Comparison of ENCODE assay signal across 8 cellular contexts in the genomic region with DNA sequence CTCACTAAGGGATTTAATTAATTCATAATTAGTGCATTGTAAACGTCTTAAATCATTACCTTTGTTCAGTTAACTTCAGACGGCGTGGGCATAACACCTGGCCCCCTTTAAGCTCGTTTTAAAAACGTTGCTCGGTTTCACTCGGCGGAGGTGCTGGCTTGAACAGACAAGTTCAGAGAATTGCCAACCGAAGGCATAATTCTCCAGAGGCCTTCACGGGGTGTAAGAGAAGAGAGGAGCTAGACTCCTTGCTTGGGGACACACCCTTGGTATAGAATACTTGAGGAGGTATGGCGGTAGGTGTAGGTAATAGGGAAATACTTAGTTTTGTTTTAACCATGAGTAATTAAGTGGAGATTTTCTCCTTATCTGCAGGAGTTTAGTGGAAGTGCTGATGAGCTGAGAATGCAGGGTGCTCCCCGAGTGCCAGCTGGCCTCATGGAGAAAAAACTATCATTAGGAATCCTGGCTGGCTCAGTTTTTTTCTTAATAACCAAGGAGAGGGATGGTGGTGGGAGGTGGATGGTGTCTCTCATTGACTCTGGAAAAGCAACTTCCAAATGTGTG. TPM values are rescaled to one million over a fixed set of nuclear protein-coding genes. Genes with fewer than 3 reads are reported as not detected.
DNase-seq lines count a peak whose midpoint lies in the region; ATAC-seq and TF ChIP-seq lines count a peak whose summit lies in the region.

No MANE protein-coding gene starts in this region.

- H3K36me3 ChIP-seq in HUES64 (ENCODE audit: insufficient read depth, low read length) (no peaks in the 10 kb centered on the region), iPS-15b (ENCODE audit: control insufficient read depth, insufficient read depth, low read length) (no peaks in the 10 kb centered on the region)

- H3K9me3 ChIP-seq in HUES64 (ENCODE audit: insufficient read depth, low read depth, low read length) = no peaks in the 10 kb centered on the region
- no peaks in the 10 kb centered on the region for H3K9me3 ChIP-seq in iPS-15b (ENCODE audit: control insufficient read depth, insufficient read depth, low read length)

- peak overlapping the region; percentile 70 for H3K4me3 ChIP-seq in HUES64 (ENCODE audit: low read length)
- peak overlapping the region; percentile 69 for H3K4me3 ChIP-seq in iPS-15b (ENCODE audit: low read depth, low read length)

- H3K27ac ChIP-seq in HUES64 (ENCODE audit: low read depth, low read length) (no peak overlapping the region), VCaP (peak overlapping the region; percentile 72; the same call in 1 of the 2 replicates)

- TF ChIP-seq CTCF in VCaP (conservative IDR thresholded peaks at IDR 0.05) = no peak

- WGBS in HUES64 = 15% methylated on average over 12 of the region's 12 CpGs

- H3K4me1 ChIP-seq in HUES64 (ENCODE audit: insufficient read depth, low read length) (peaks cover 3% of the 10 kb centered on the region), iPS-15b (ENCODE audit: control insufficient read depth, insufficient read depth, low read length) (no peaks in the 10 kb centered on the region)

- peak; percentile 5 for DNase-seq in stromal cell of bone marrow (ENCODE audit: low read depth)
- no peak for DNase-seq in stimulated activated naive CD8-positive, alpha-beta T cell treated with anti-CD3 and anti-CD28 coated beads, Interleukin-15, Interleukin-2, amounts not matched to agents 100 U/mL and 50 U/mL, for 24 hours

- no peak overlapping the region for H3K9ac ChIP-seq in HUES64 (ENCODE audit: low read depth, low read length)
- no peak overlapping the region for H3K9ac ChIP-seq in iPS-15b (ENCODE audit: low read depth, low read length)

- H3K27me3 ChIP-seq in HUES64 (ENCODE audit: insufficient read depth, low read length) (no peaks in the 10 kb centered on the region), iPS-15b (ENCODE audit: control insufficient read depth, insufficient read depth, low read length) (no peaks in the 10 kb centered on the region)

- ATAC-seq in GM18867 (IDR thresholded peaks at IDR 0.05; ENCODE audit: unreplicated experiment) = no peak
- no peak for ATAC-seq in HG02840 (IDR thresholded peaks at IDR 0.05; ENCODE audit: low FRiP score, unreplicated experiment)
- ATAC-seq in HG03095 (IDR thresholded peaks at IDR 0.05; ENCODE audit: unreplicated experiment) = no peak
- no peak for ATAC-seq in stimulated activated naive CD8-positive, alpha-beta T cell treated with anti-CD3 and anti-CD28 coated beads, Interleukin-15, Interleukin-2, amounts not matched to agents 100 U/mL and 50 U/mL, for 24 hours

RNA-seq across cellular contexts. Expression of a gene that starts 0.9 kb away (rescaled TPM):
- polyA plus RNA-seq in HUES64 (2013, experiment 1 of 2) = 1.8 TPM
- polyA plus RNA-seq in HUES64 (2013, experiment 2 of 2) = 2.9 TPM

RNA-seq across cellular contexts. Expression of a gene that starts 59.6 kb away (rescaled TPM):
- polyA plus RNA-seq in HUES64 (2013, experiment 1 of 2) = 2.4 TPM
- 3.2 TPM for polyA plus RNA-seq in HUES64 (2013, experiment 2 of 2)
